Comparison of ENCODE assay signal across 31 cellular contexts in the genomic region with DNA sequence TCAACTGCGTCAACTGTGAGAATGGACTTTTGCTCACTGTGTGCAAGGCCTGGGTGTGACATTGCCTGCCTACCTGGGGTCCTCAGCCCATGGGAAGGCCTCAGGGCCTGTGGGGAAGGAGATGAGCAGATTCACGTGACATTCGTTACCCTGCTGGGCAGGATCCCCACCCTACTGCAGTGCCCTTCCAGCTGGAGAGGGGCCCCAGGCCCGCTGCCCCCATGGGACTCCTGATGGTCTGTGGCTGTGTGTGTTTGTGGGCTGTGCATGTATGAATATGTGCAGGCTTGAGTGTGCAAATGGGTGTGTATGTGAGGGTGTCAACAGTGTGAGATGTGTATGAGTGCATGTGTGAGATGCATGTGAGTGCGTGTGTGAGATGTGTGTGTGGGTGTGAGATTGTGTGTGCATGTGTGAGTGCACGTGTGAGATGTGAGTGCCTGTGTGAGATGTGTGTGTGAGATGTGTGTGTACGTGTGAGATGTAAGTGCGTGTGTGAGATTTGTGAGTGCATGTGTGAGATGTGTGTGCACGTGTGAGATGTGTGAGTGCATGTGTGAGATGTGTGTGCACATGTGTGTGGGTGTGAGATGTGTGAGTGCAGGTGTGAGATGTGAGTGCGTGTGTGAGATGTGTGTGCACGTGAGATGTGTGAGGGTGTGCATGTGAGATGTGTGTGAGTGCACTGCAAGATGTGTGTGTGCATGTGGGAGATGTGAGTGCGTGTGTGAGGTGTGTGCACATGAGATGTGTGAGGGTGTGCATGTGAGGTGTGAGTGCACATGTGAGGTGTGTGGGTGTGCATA. TPM values are rescaled to one million over a fixed set of nuclear protein-coding genes. Genes with fewer than 3 reads are reported as not detected.
DNase-seq lines count a peak whose midpoint lies in the region; ATAC-seq, FAIRE-seq and TF ChIP-seq lines count a peak whose summit lies in the region.
"Had no signal": no experiment of that assay in that cellular context is flagged by ENCODE, and none has a peak within 500 bp of the region (broad histone marks: within the 10 kb centered on the region; RNA-seq: fewer than 3 reads in every experiment).

No MANE protein-coding gene starts in this region.

- H3K14ac ChIP-seq in neuronal stem cell (ENCODE audit: low read length) = peak overlapping the region; percentile 47

- no peaks in the 10 kb centered on the region for H3K36me3 Mint-ChIP-seq in natural killer cell
- no peaks in the 10 kb centered on the region for H3K36me3 Mint-ChIP-seq in natural killer cell treated with Interleukin-12 subunit alpha and Interleukin-12 subunit beta and Interleukin-15 and Interleukin-18, amount 100 ng/mL, for 72 hours
- no peaks in the 10 kb centered on the region for H3K36me3 Mint-ChIP-seq in stimulated activated naive B cell treated with anti-CD40 and anti-IgM and Interleukin-4, amounts not matched to agents 10 μg/mL and 1 μg/mL and 100 μg/mL, for 72 hours
- H3K36me3 Mint-ChIP-seq: CD14-positive monocyte had no signal

- no peak for ATAC-seq in natural killer cell
- no peak for ATAC-seq in natural killer cell treated with Interleukin-12 subunit alpha and Interleukin-12 subunit beta and Interleukin-15 and Interleukin-18, amount 100 ng/mL, for 72 hours
- no peak for ATAC-seq in stimulated activated naive B cell treated with anti-CD40 and anti-IgM and Interleukin-4, amounts not matched to agents 10 μg/mL and 1 μg/mL and 100 μg/mL, for 72 hours (replicated peaks)
- ATAC-seq: activated CD4-positive, alpha-beta T cell treated with anti-CD3 and anti-CD28 coated beads for 36 hours; activated CD8-positive, alpha-beta T cell treated with anti-CD3 and anti-CD28 coated beads, Interleukin-2, amount 10 ng/mL, durations not matched to agents 7 days and 5 days; heart left ventricle; mucosa of descending colon; pancreas had no signal

- peak overlapping the region; percentile 8 for H3K4ac ChIP-seq in neuronal stem cell (ENCODE audit: low read length)

- H3K23ac ChIP-seq in neuronal stem cell (ENCODE audit: low read depth, low read length, poor library complexity) = peak overlapping the region; percentile 81

- H2BK120ac ChIP-seq in neuronal stem cell (ENCODE audit: low read depth, low read length) = no peak overlapping the region

- H3K4me3 Mint-ChIP-seq in natural killer cell = no peak overlapping the region
- no peak overlapping the region for H3K4me3 Mint-ChIP-seq in natural killer cell treated with Interleukin-12 subunit alpha and Interleukin-12 subunit beta and Interleukin-15 and Interleukin-18, amount 100 ng/mL, for 72 hours
- no peak overlapping the region for H3K4me3 Mint-ChIP-seq in stimulated activated naive B cell treated with anti-CD40 and anti-IgM and Interleukin-4, amounts not matched to agents 10 μg/mL and 1 μg/mL and 100 μg/mL, for 72 hours
- H3K4me3 Mint-ChIP-seq: activated CD4-positive, alpha-beta T cell treated with anti-CD3 and anti-CD28 coated beads for 36 hours; activated CD8-positive, alpha-beta T cell treated with anti-CD3 and anti-CD28 coated beads, Interleukin-2, amount 10 ng/mL, durations not matched to agents 7 days and 5 days; activated T-cell treated with anti-CD3 and anti-CD28 coated beads, Interleukin-2, amount 50 U/mL, for 24 hours; CD14-positive monocyte; central memory CD8-positive, alpha-beta T cell; stimulated activated naive CD8-positive, alpha-beta T cell treated with anti-CD3 and anti-CD28 coated beads, Interleukin-15, Interleukin-2, amounts not matched to agents 100 ng/mL and 50 ng/mL, for 24 hours had no signal

- no peaks in the 10 kb centered on the region for H3K27me3 ChIP-seq in bronchial epithelial cell (ENCODE audit: control insufficient read depth, insufficient read depth, low read length)
- peaks cover 0 to 4% (median 0%) of the 10 kb centered on the region in 3 experiments for H3K27me3 ChIP-seq in neuronal stem cell (ENCODE audit: control insufficient read depth in 3 of 3, insufficient read depth in 3 of 3, low read depth in 1 of 3, low read length in 3 of 3)
- H3K27me3 ChIP-seq: esophagus muscularis mucosa, heart left ventricle, pancreas had no signal

- WGBS in neuronal stem cell (ENCODE audit: extremely low coverage in 2 of 2, insufficient read length in 2 of 2, insufficient replicate concordance in 1 of 2), 2 donors = 100% methylated on average over 2 to 5 of the region's 12 CpGs

- H3K4me1 ChIP-seq in neuronal stem cell (ENCODE audit: control insufficient read depth in 2 of 2, insufficient read depth in 1 of 2, low read depth in 1 of 2, low read length in 2 of 2) = peaks cover 3 to 6% of the 10 kb centered on the region in 2 donors
- H3K4me1 ChIP-seq: Caco-2, pancreas had no signal

- peak; percentile 99 for FAIRE-seq in bronchial epithelial cell (lab: Jason Lieb, UNC)
- FAIRE-seq: endometrium, keratinocyte, pancreas had no signal

- H2AK5ac ChIP-seq in neuronal stem cell (ENCODE audit: low read depth, low read length) = peak overlapping the region; percentile 22

- intact Hi-C loops in natural killer cell (cut with micrococcal nuclease) = loop anchor here (10.0 kb wide), 1 partner anchor 228 kb away; no protein-coding TSS in a partner anchor

- no peak overlapping the region for H3K4me2 ChIP-seq in neuronal stem cell (ENCODE audit: insufficient read depth, low read length, poor library complexity, severe bottlenecking)
- H3K4me2 ChIP-seq: smooth muscle cell had no signal

- H2BK12ac ChIP-seq in neuronal stem cell (ENCODE audit: low read length) = no peak overlapping the region

- no peak overlapping the region for H2BK15ac ChIP-seq in neuronal stem cell (ENCODE audit: low read length)

- no peak overlapping the region for H2AFZ ChIP-seq in neuronal stem cell (ENCODE audit: low read length)

- H3K4me1 Mint-ChIP-seq in natural killer cell = peaks cover 0 to 5% of the 10 kb centered on the region in 2 donors
- peaks cover 3 to 5% of the 10 kb centered on the region in 2 donors for H3K4me1 Mint-ChIP-seq in natural killer cell treated with Interleukin-12 subunit alpha and Interleukin-12 subunit beta and Interleukin-15 and Interleukin-18, amount 100 ng/mL, for 72 hours (ENCODE audit: low read depth in 2 of 2)
- H3K4me1 Mint-ChIP-seq in stimulated activated naive B cell treated with anti-CD40 and anti-IgM and Interleukin-4, amounts not matched to agents 10 μg/mL and 1 μg/mL and 100 μg/mL, for 72 hours = peaks cover 3 to 6% of the 10 kb centered on the region in 2 donors

- peaks cover 3% of the 10 kb centered on the region for H3K79me1 ChIP-seq in neuronal stem cell (ENCODE audit: low read depth, low read length)

- no peak overlapping the region for H3K27ac ChIP-seq in neuronal stem cell (replicated peaks; ENCODE audit: low read length)
- H3K27ac ChIP-seq: heart left ventricle, pancreas had no signal

- H3K9me3 ChIP-seq in neuronal stem cell (replicated peaks in 1 of 2; ENCODE audit: control insufficient read depth in 2 of 2, insufficient read depth in 1 of 2, low read depth in 1 of 2, low read length in 2 of 2) = peaks cover 0 to 17% of the 10 kb centered on the region in 2 donors
- H3K9me3 ChIP-seq: Caco-2, esophagus muscularis mucosa, mucosa of descending colon, pancreas had no signal

- H3K18ac ChIP-seq in neuronal stem cell (ENCODE audit: low read length) = peak overlapping the region; percentile 15

- no peaks in the 10 kb centered on the region for H3K36me3 ChIP-seq in bronchial epithelial cell (ENCODE audit: control insufficient read depth, insufficient read depth, low read length)
- H3K36me3 ChIP-seq in neuronal stem cell (replicated peaks in 1 of 2; ENCODE audit: control insufficient read depth in 2 of 2, insufficient read depth in 2 of 2, low read length in 2 of 2) = peaks cover 0 to 2% of the 10 kb centered on the region in 2 donors
- H3K36me3 ChIP-seq: esophagus muscularis mucosa, heart left ventricle, pancreas had no signal

- TF ChIP-seq CTCF in natural killer cell (IDR thresholded peaks at IDR 0.05) (no peak), bronchial epithelial cell (IDR thresholded peaks at IDR 0.05; ENCODE audit: insufficient read depth, low read length, severe bottlenecking) (no peak)

- H3K9ac ChIP-seq in neuronal stem cell (ENCODE audit: low read depth, low read length, poor library complexity) = peak overlapping the region; percentile 38

- no peak overlapping the region for H3K4me3 ChIP-seq in bronchial epithelial cell (ENCODE audit: low read depth, low read length)
- peak overlapping the region in 1 of 2 donors; percentile 73 for H3K4me3 ChIP-seq in neuronal stem cell (ENCODE audit: low read length in 2 of 2)
- H3K4me3 ChIP-seq: esophagus muscularis mucosa, heart left ventricle, mucosa of descending colon, pancreas, smooth muscle cell had no signal

- H3K27ac Mint-ChIP-seq in natural killer cell = no peak overlapping the region
- no peak overlapping the region for H3K27ac Mint-ChIP-seq in natural killer cell treated with Interleukin-12 subunit alpha and Interleukin-12 subunit beta and Interleukin-15 and Interleukin-18, amount 100 ng/mL, for 72 hours
- no peak overlapping the region for H3K27ac Mint-ChIP-seq in stimulated activated naive B cell treated with anti-CD40 and anti-IgM and Interleukin-4, amounts not matched to agents 10 μg/mL and 1 μg/mL and 100 μg/mL, for 72 hours
- H3K27ac Mint-ChIP-seq: activated CD4-positive, alpha-beta T cell treated with anti-CD3 and anti-CD28 coated beads for 36 hours; activated CD8-positive, alpha-beta T cell treated with anti-CD3 and anti-CD28 coated beads, Interleukin-2, amount 10 ng/mL, durations not matched to agents 7 days and 5 days; activated T-cell treated with anti-CD3 and anti-CD28 coated beads, Interleukin-2, amount 50 U/mL, for 24 hours; stimulated activated naive CD8-positive, alpha-beta T cell treated with anti-CD3 and anti-CD28 coated beads, Interleukin-15, Interleukin-2, amounts not matched to agents 100 ng/mL and 50 ng/mL, for 24 hours had no signal

- no peaks in the 10 kb centered on the region for H3K9me3 Mint-ChIP-seq in natural killer cell
- H3K9me3 Mint-ChIP-seq in natural killer cell treated with Interleukin-12 subunit alpha and Interleukin-12 subunit beta and Interleukin-15 and Interleukin-18, amount 100 ng/mL, for 72 hours = no peaks in the 10 kb centered on the region
- no peaks in the 10 kb centered on the region for H3K9me3 Mint-ChIP-seq in stimulated activated naive B cell treated with anti-CD40 and anti-IgM and Interleukin-4, amounts not matched to agents 10 μg/mL and 1 μg/mL and 100 μg/mL, for 72 hours
- H3K9me3 Mint-ChIP-seq: activated T-cell treated with anti-CD3 and anti-CD28 coated beads, Interleukin-2, amount 50 U/mL, for 24 hours; CD14-positive monocyte; central memory CD8-positive, alpha-beta T cell; stimulated activated naive CD8-positive, alpha-beta T cell treated with anti-CD3 and anti-CD28 coated beads, Interleukin-15, Interleukin-2, amounts not matched to agents 100 ng/mL and 50 ng/mL, for 24 hours had no signal

- H3K27me3 Mint-ChIP-seq in natural killer cell (ENCODE audit: low read depth in 2 of 2) = no peaks in the 10 kb centered on the region
- H3K27me3 Mint-ChIP-seq in natural killer cell treated with Interleukin-12 subunit alpha and Interleukin-12 subunit beta and Interleukin-15 and Interleukin-18, amount 100 ng/mL, for 72 hours = no peaks in the 10 kb centered on the region
- H3K27me3 Mint-ChIP-seq in stimulated activated naive B cell treated with anti-CD40 and anti-IgM and Interleukin-4, amounts not matched to agents 10 μg/mL and 1 μg/mL and 100 μg/mL, for 72 hours = no peaks in the 10 kb centered on the region
- H3K27me3 Mint-ChIP-seq: activated CD4-positive, alpha-beta T cell treated with anti-CD3 and anti-CD28 coated beads for 36 hours; activated T-cell treated with anti-CD3 and anti-CD28 coated beads, Interleukin-2, amount 50 U/mL, for 24 hours; central memory CD8-positive, alpha-beta T cell; stimulated activated naive CD8-positive, alpha-beta T cell treated with anti-CD3 and anti-CD28 coated beads, Interleukin-15, Interleukin-2, amounts not matched to agents 100 ng/mL and 50 ng/mL, for 24 hours had no signal

- DNase-seq in natural killer cell (peak; percentile 4), bronchial epithelial cell (ENCODE audit: low read depth) (no peak), neuronal stem cell (ENCODE audit: low spot score) (no peak), NCI-H2171 treated with DMSO at 0.1 percent for 48 hours (lab: John Stamatoyannopoulos, UW) (no peak)
- DNase-seq in natural killer cell treated with Interleukin-12 subunit alpha and Interleukin-12 subunit beta and Interleukin-15 and Interleukin-18, amount 100 ng/mL, for 72 hours (ENCODE audit: low spot score) = no peak
- no peak for DNase-seq in stimulated activated naive B cell treated with anti-CD40 and anti-IgM and Interleukin-4, amounts not matched to agents 10 μg/mL and 1 μg/mL and 100 μg/mL, for 72 hours
- DNase-seq in effector CD4-positive, alpha-beta T cell = no peak
- DNase-seq: activated CD4-positive, alpha-beta T cell treated with anti-CD3 and anti-CD28 coated beads for 36 hours; activated CD8-positive, alpha-beta T cell treated with anti-CD3 and anti-CD28 coated beads, Interleukin-2, amount 10 ng/mL, durations not matched to agents 7 days and 5 days; activated gamma-delta T cell treated with Interleukin-2 at 50 U/mL for 16 hours; Caco-2; DMS53; foreskin fibroblast; HCEC 1CT; Karpas-422; MV-4-11; NCI-H1436 treated with DMSO at 0.1 percent for 48 hours; NCI-H345; NCI-H69; SHP77 had no signal

- peak overlapping the region; percentile 98 for H4K91ac ChIP-seq in neuronal stem cell (ENCODE audit: low read depth, low read length, poor library complexity)

- H2BK5ac ChIP-seq in neuronal stem cell (ENCODE audit: low read length) = no peak overlapping the region

- H4K8ac ChIP-seq in neuronal stem cell (ENCODE audit: low read depth, low read length) = peak overlapping the region; percentile 78

RNA-seq across cellular contexts. Expression of a gene that starts 29.7 kb away (rescaled TPM):
- total RNA-seq in natural killer cell = 10 to 100 TPM; 59.5 to 99.1 (median 66.3) TPM
- 100 to 1,000 TPM; 266 to 391 TPM for total RNA-seq in natural killer cell treated with Interleukin-12 subunit alpha and Interleukin-12 subunit beta and Interleukin-15 and Interleukin-18, amount 100 ng/mL, for 72 hours
- total RNA-seq in bronchial epithelial cell = 19.5 and 27.1 TPM in 2 replicates
- polyA plus RNA-seq in neuronal stem cell (2013, experiment 1 of 2) = 42.1 TPM
- polyA plus RNA-seq in neuronal stem cell (2013, experiment 2 of 2) = 42.3 TPM
